28 cellular contexts compared by ENCODE assay signal in the genomic region with DNA sequence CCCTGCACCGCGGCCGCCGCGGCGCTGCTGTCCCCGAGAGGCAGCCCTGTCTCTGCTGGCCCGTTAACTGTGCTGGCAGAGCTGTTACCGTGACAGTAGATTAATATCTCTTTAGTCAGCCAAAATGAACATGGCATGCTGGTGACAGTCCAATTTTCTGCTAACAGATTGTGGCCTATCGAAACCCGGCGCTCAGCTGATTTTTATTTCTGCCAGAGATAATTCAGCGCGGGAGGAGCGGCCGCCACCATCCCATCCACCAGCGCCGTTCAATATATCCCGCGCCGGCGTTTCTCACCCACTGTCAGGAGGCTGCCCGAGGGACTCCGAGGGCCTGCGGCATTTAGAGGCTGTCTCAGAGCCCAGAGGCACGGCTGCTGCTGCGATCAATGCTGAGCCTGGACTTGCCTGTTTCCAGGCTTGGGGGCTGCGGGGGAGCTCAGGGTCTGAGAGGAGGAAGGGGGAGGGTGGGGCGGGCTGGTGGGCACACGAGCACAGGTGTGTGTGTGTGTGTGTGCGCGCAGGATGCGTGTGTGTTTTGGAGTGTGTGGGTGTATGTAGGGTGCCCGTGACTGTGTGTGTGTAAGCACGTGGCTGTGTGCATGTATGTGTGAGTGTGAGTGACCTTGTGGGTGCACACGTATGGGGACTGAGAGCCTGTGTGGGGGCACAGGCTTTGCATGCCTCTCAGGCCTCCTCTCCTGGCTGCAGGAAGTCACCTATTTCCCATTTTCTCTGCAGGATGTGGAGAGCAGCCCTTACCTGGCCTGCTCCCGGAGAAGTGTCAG.
"Had no signal": no experiment of that assay in that cellular context is flagged by ENCODE, and none has a peak within 500 bp of the region (broad histone marks: within the 10 kb centered on the region; RNA-seq: fewer than 3 reads in every experiment).

No MANE protein-coding gene starts in this region.

- ATAC-seq: activated T-helper 17 cell treated with anti-CD3 and anti-CD28 coated beads, Interleukin-2, amount 50 U/mL, for 72 hours; K562; Panc1; T-helper 17 cell had no signal

- H3K27ac ChIP-seq: brain microvascular endothelial cell, cardiac muscle cell, SJSA1 had no signal

- H3K27ac Mint-ChIP-seq: activated B cell treated with CpG ODN at 0.5 μM for 24 hours; activated CD4-positive, alpha-beta memory T cell treated with anti-CD3 and anti-CD28 coated beads for 36 hours; activated CD4-positive, alpha-beta T cell treated with anti-CD3 and anti-CD28 coated beads, Interleukin-2, amount 10 ng/mL, durations not matched to agents 7 days and 5 days; activated naive CD4-positive, alpha-beta T cell treated with anti-CD3 and anti-CD28 coated beads for 36 hours; activated naive CD8-positive, alpha-beta T cell; activated T-helper 17 cell treated with anti-CD3 and anti-CD28 coated beads, Interleukin-2, amount 50 U/mL, for 72 hours; T-helper 17 cell had no signal

- H3K4me3 Mint-ChIP-seq: activated B cell treated with CpG ODN at 0.5 μM for 24 hours; activated CD4-positive, alpha-beta memory T cell treated with anti-CD3 and anti-CD28 coated beads for 36 hours; activated CD4-positive, alpha-beta T cell treated with anti-CD3 and anti-CD28 coated beads, Interleukin-2, amount 10 ng/mL, durations not matched to agents 7 days and 5 days; activated naive CD4-positive, alpha-beta T cell treated with anti-CD3 and anti-CD28 coated beads for 36 hours; activated naive CD8-positive, alpha-beta T cell; activated T-helper 17 cell treated with anti-CD3 and anti-CD28 coated beads, Interleukin-2, amount 50 U/mL, for 72 hours; T-helper 17 cell had no signal

- H3K4me3 ChIP-seq: cardiac muscle cell, K562, SJSA1 had no signal

- H3K36me3 Mint-ChIP-seq: activated CD4-positive, alpha-beta memory T cell treated with anti-CD3 and anti-CD28 coated beads for 36 hours; activated naive CD8-positive, alpha-beta T cell had no signal

- H3K4me1 ChIP-seq: SJSA1 had no signal

- H3K27me3 Mint-ChIP-seq: activated B cell treated with CpG ODN at 0.5 μM for 24 hours; activated CD4-positive, alpha-beta memory T cell treated with anti-CD3 and anti-CD28 coated beads for 36 hours; activated CD4-positive, alpha-beta T cell treated with anti-CD3 and anti-CD28 coated beads, Interleukin-2, amount 10 ng/mL, durations not matched to agents 7 days and 5 days; activated naive CD8-positive, alpha-beta T cell; activated T-helper 17 cell treated with anti-CD3 and anti-CD28 coated beads, Interleukin-2, amount 50 U/mL, for 72 hours had no signal

- H3K9me3 Mint-ChIP-seq: activated B cell treated with CpG ODN at 0.5 μM for 24 hours had no signal

- H3K4me1 Mint-ChIP-seq: activated B cell treated with CpG ODN at 0.5 μM for 24 hours; activated CD4-positive, alpha-beta T cell treated with anti-CD3 and anti-CD28 coated beads, Interleukin-2, amount 10 ng/mL, durations not matched to agents 7 days and 5 days; T-helper 17 cell had no signal

- DNase-seq: activated B cell treated with CpG ODN at 0.5 μM for 24 hours; activated CD4-positive, alpha-beta memory T cell treated with anti-CD3 and anti-CD28 coated beads for 36 hours; activated CD4-positive, alpha-beta T cell treated with anti-CD3 and anti-CD28 coated beads, Interleukin-2, amount 10 ng/mL, durations not matched to agents 7 days and 5 days; activated gamma-delta T cell; activated naive CD4-positive, alpha-beta T cell treated with anti-CD3 and anti-CD28 coated beads for 36 hours; activated T-cell treated with anti-CD3 and anti-CD28 coated beads for 4 hours; activated T-cell treated with anti-CD3 and anti-CD28 coated beads, Interleukin-2, amount 50 U/mL, for 48 hours; brain microvascular endothelial cell; cerebellar nuclear complex; Karpas-422; NCI-H146; NCI-H2029; NCI-H2107; NCI-H2171 treated with DMSO at 0.1 percent for 48 hours; NCI-H226; NCI-H510A; NCI-H69; NK-92 treated with Interleukin-12 subunit alpha and Interleukin-12 subunit beta, amount 100 ng/mL, for 24 hours; OCI-M1; SHP77; T-helper 17 cell; T-helper 9 cell had no signal

- H3K27me3 ChIP-seq: brain microvascular endothelial cell, cardiac muscle cell, SJSA1 had no signal

- H3K36me3 ChIP-seq: brain microvascular endothelial cell, cardiac muscle cell, SJSA1 had no signal
